15 cellular contexts compared by ENCODE assay signal in the genomic region with DNA sequence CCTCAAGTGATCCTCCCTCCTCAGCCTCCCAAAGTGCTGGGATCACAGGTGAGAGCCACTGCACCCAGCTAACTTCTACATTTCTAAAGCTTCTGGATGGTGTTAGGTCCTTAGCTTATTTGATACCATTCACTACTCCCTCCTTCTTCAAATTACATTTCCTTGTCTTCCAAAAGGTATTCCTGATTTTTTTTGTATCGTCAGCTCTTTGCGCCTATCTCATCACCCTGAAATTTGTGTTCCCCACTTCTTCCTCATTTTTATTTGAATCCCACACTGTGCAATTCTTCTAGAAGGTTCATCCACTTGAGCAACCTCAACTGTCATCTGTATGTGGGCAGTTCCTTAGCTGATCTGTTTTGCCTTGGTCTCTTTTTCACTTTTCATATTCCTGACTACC.
DNase-seq lines count a peak whose midpoint lies in the region; ATAC-seq and TF ChIP-seq lines count a peak whose summit lies in the region.
"Had no signal": no experiment of that assay in that cellular context is flagged by ENCODE, and none has a peak within 500 bp of the region (broad histone marks: within the 10 kb centered on the region; RNA-seq: fewer than 3 reads in every experiment).

No MANE protein-coding gene starts in this region.

- intact Hi-C loops in MCF 10A (cut with micrococcal nuclease) (no loop called here), mammary epithelial cell (cut with micrococcal nuclease) (no loop called here)

- H3K27ac Mint-ChIP-seq in MCF 10A (ENCODE audit: low read depth, unreplicated experiment) (peak overlapping the region; percentile 17), mesothelial cell of epicardium (peak overlapping the region; percentile 11)
- H3K27ac Mint-ChIP-seq: B cell; CD4-positive, alpha-beta T cell; HFFc6 had no signal

- CTCF ChIA-PET in MCF 10A (lab: Yijun Ruan, JAX): interaction anchor here (0.7 to 0.8 kb wide), 3 partner anchors 10 to 477 kb away, joined by 3 read pairs; no protein-coding TSS in a partner anchor
- CTCF ChIA-PET in mammary epithelial cell (lab: Charles Lee; ENCODE audit: low non-redundant PET): no interaction called here

- peaks cover 3% of the 10 kb centered on the region for H3K36me3 ChIP-seq in mammary epithelial cell (ENCODE audit: insufficient read depth, low read length)

- BruUV-seq in MCF 10A (replicated peaks; lab: Mats Ljungman, UMichigan) (no TSS peak), mammary epithelial cell (replicated peaks; lab: Mats Ljungman, UMichigan) (no TSS peak)

- H3K4me1 Mint-ChIP-seq in MCF 10A (ENCODE audit: insufficient read depth, unreplicated experiment) (peaks cover 15% of the 10 kb centered on the region), mesothelial cell of epicardium (peaks cover 56% of the 10 kb centered on the region)
- H3K4me1 Mint-ChIP-seq: B cell had no signal

- no peaks in the 10 kb centered on the region for H3K27me3 Mint-ChIP-seq in MCF 10A (ENCODE audit: insufficient read depth, unreplicated experiment)
- no peaks in the 10 kb centered on the region for H3K27me3 Mint-ChIP-seq in mesothelial cell of epicardium (ENCODE audit: low read depth)
- H3K27me3 Mint-ChIP-seq: B cell; CD4-positive, alpha-beta T cell had no signal

- no peak overlapping the region for H2AFZ ChIP-seq in mammary epithelial cell (ENCODE audit: low read depth, low read length)

- H3K79me2 ChIP-seq in mammary epithelial cell (ENCODE audit: insufficient read depth, low read length): no peaks in the 10 kb centered on the region

- no peak overlapping the region for H3K4me3 ChIP-seq in mammary epithelial cell (replicated peaks in 1 of 3; ENCODE audit: insufficient read depth in 1 of 3, low read depth in 2 of 3, low read length in 3 of 3)
- H3K4me3 ChIP-seq: GM12878 had no signal

- no peaks in the 10 kb centered on the region for H4K20me1 ChIP-seq in mammary epithelial cell (ENCODE audit: insufficient read depth, low read length)

- POLR2A ChIA-PET in MCF 10A (lab: Yijun Ruan, JAX): interaction anchor here (0.8 kb wide), 1 partner anchor 143 kb away, joined by 4 read pairs; no protein-coding TSS in a partner anchor

- H3K4me3 Mint-ChIP-seq in MCF 10A (ENCODE audit: unreplicated experiment): no peak overlapping the region
- no peak overlapping the region for H3K4me3 Mint-ChIP-seq in mesothelial cell of epicardium
- H3K4me3 Mint-ChIP-seq: B cell; CD4-positive, alpha-beta T cell; HFFc6 had no signal

- dilution Hi-C loops in mammary epithelial cell (cut with HindIII; ENCODE audit: low sequenced_read_pairs): no loop called here

- H3K9me3 Mint-ChIP-seq in MCF 10A (ENCODE audit: unreplicated experiment) (no peaks in the 10 kb centered on the region), mesothelial cell of epicardium (no peaks in the 10 kb centered on the region)
- H3K9me3 Mint-ChIP-seq: CD4-positive, alpha-beta T cell; HFFc6 had no signal

- no peak overlapping the region for H3K4me2 ChIP-seq in mammary epithelial cell (ENCODE audit: insufficient read depth, low read depth, low read length)

- H3K9me3 ChIP-seq in mammary epithelial cell (replicated peaks; ENCODE audit: insufficient read depth, low read length): no peaks in the 10 kb centered on the region

- no peaks in the 10 kb centered on the region for H3K27me3 ChIP-seq in mammary epithelial cell (ENCODE audit: insufficient read depth, low read length)

- DNase-seq in MCF 10A (ENCODE audit: unreplicated experiment): no peak
- no peak for DNase-seq in mammary epithelial cell
- peak; percentile 16 for DNase-seq in MV-4-11 (lab: John Stamatoyannopoulos, UW)
- no peak for DNase-seq in mesothelial cell of epicardium (ENCODE audit: low spot score in 2 of 2, unreplicated experiment in 2 of 2)
- no peak for DNase-seq in activated CD4-positive, alpha-beta T cell treated with anti-CD3 and anti-CD28 coated beads for 1 hour
- DNase-seq: C1 segment of cervical spinal cord; CD4-positive, alpha-beta T cell; DMS79; HCEC 1CT; HFFc6; KBM-7 had no signal

- no peak for ATAC-seq in GM21529 (IDR thresholded peaks at IDR 0.05; ENCODE audit: unreplicated experiment)
- no peak for ATAC-seq in GM21825 (IDR thresholded peaks at IDR 0.05; ENCODE audit: unreplicated experiment)
- ATAC-seq: GM12878 had no signal

- no peak overlapping the region for H3K27ac ChIP-seq in mammary epithelial cell (ENCODE audit: insufficient read depth, low read depth, low read length)

- 92% methylated on average over 2 of the region's 2 CpGs for WGBS in mammary epithelial cell (ENCODE audit: low coverage, missing lambda C conversion rate)

- peaks cover 14% of the 10 kb centered on the region for H3K36me3 Mint-ChIP-seq in MCF 10A (ENCODE audit: insufficient read depth, unreplicated experiment)
- H3K36me3 Mint-ChIP-seq in mesothelial cell of epicardium: peaks cover 10% of the 10 kb centered on the region

- in situ Hi-C loops in mammary epithelial cell (cut with MboI; ENCODE audit: low sequenced_read_pairs in 2 of 2): no loop called here

- no peak overlapping the region for H3K9ac ChIP-seq in mammary epithelial cell (ENCODE audit: insufficient read depth, low read length)

- H3K4me1 ChIP-seq in mammary epithelial cell (ENCODE audit: insufficient read depth, low read length): peaks cover 2% of the 10 kb centered on the region

- no peak for TF ChIP-seq CTCF in MCF 10A (IDR thresholded peaks at IDR 0.05; ENCODE audit: unreplicated experiment)
- TF ChIP-seq CTCF in mammary epithelial cell (conservative IDR thresholded peaks at IDR 0.05 in 1 of 2, IDR thresholded peaks at IDR 0.05 in 1 of 2; ENCODE audit: extremely low read depth in 1 of 2, insufficient read depth in 1 of 2, low read depth in 1 of 2, low read length in 2 of 2): no peak
- TF ChIP-seq CTCF in mesothelial cell of epicardium (IDR thresholded peaks at IDR 0.05; ENCODE audit: unreplicated experiment): no peak
